Comparison of ENCODE assay signal across 16 cellular contexts in genomic region chr15:31302029-31302657, GRCh38. TPM values are rescaled to one million over a fixed set of nuclear protein-coding genes. Genes with fewer than 3 reads are reported as not detected.
DNase-seq lines count a peak whose midpoint lies in the region; ATAC-seq, FAIRE-seq and TF ChIP-seq lines count a peak whose summit lies in the region.
"Had no signal": no experiment of that assay in that cellular context is flagged by ENCODE, and none has a peak within 500 bp of the region (broad histone marks: within the 10 kb centered on the region; RNA-seq: fewer than 3 reads in every experiment).

No MANE protein-coding gene starts in this region.

- no peaks in the 10 kb centered on the region for H3K36me3 ChIP-seq in neural progenitor cell

- FAIRE-seq in GM19239 (lab: Jason Lieb, UNC), result peak; percentile 70

- peaks cover 22% of the 10 kb centered on the region for H3F3A ChIP-seq in neural progenitor cell (ENCODE audit: low read depth)

- H3K36me3 Mint-ChIP-seq in CD14-positive monocyte (peaks cover 0 to 3% of the 10 kb centered on the region in 2 donors), brain (no peaks in the 10 kb centered on the region), neural progenitor cell (no peaks in the 10 kb centered on the region)
- H3K36me3 Mint-ChIP-seq: naive B cell had no signal

- no peak overlapping the region for H3K4me3 Mint-ChIP-seq in CD14-positive monocyte
- H3K4me3 Mint-ChIP-seq in brain, result peak overlapping the region in 1 of 5 experiments; percentile 61
- H3K4me3 Mint-ChIP-seq in neural progenitor cell, result no peak overlapping the region

- no peak overlapping the region for H2AFZ ChIP-seq in neural progenitor cell (replicated peaks)

- peak overlapping the region in 5 of 7 donors; percentile 26 to 79 (median 51) for H3K27ac Mint-ChIP-seq in CD14-positive monocyte
- H3K27ac Mint-ChIP-seq in brain, result peak overlapping the region; percentile 59 to 98 (median 88)
- H3K27ac Mint-ChIP-seq in neural progenitor cell, result peak overlapping the region; percentile 46

- H3K4me1 Mint-ChIP-seq in CD14-positive monocyte (peaks cover 32% of the 10 kb centered on the region), brain (peaks cover 86% of the 10 kb centered on the region), neural progenitor cell (peaks cover 63% of the 10 kb centered on the region)

- H3K9ac ChIP-seq in neural progenitor cell, result no peak overlapping the region

- H4K20me1 ChIP-seq in neural progenitor cell (ENCODE audit: low read depth), result no peaks in the 10 kb centered on the region

- H3K27me3 Mint-ChIP-seq in CD14-positive monocyte (ENCODE audit: low read depth in 3 of 3) (peaks cover 0 to 5% (median 4%) of the 10 kb centered on the region in 3 donors), brain (no peaks in the 10 kb centered on the region), neural progenitor cell (ENCODE audit: insufficient read depth, low read depth) (peaks cover 10% of the 10 kb centered on the region)
- H3K27me3 Mint-ChIP-seq: naive B cell had no signal

- intact Hi-C loops in CD14-positive monocyte (cut with micrococcal nuclease), result no loop called here
- intact Hi-C loops in left cardiac atrium (cut with DNase I), result no loop called here

- in situ Hi-C loops in GM13977 (cut with MboI; ENCODE audit: low pct_unique_long_range_greater_than_20kb, low sequenced_read_pairs, unreplicated experiment), result no loop called here

- H3K27me3 ChIP-seq in neural progenitor cell, result no peaks in the 10 kb centered on the region

- H3K9me3 ChIP-seq in neural progenitor cell (ENCODE audit: low read depth), result no peaks in the 10 kb centered on the region

- no peaks in the 10 kb centered on the region for H3K79me2 ChIP-seq in neural progenitor cell (ENCODE audit: low read depth)

- H3K9me3 Mint-ChIP-seq in CD14-positive monocyte, result peaks cover 0 to 1% (median 0%) of the 10 kb centered on the region in 7 donors
- H3K9me3 Mint-ChIP-seq in brain, result peaks cover 0 to 3% (median 0%) of the 10 kb centered on the region in 5 experiments
- no peaks in the 10 kb centered on the region for H3K9me3 Mint-ChIP-seq in neural progenitor cell
- H3K9me3 Mint-ChIP-seq: naive B cell had no signal

- TF ChIP-seq CTCF in CD14-positive monocyte (IDR thresholded peaks at IDR 0.05), result no peak
- TF ChIP-seq CTCF in brain (conservative IDR thresholded peaks at IDR 0.05), result no peak
- no peak for TF ChIP-seq CTCF in neural progenitor cell (IDR thresholded peaks at IDR 0.05)
- no peak for TF ChIP-seq CTCF in GM13977 (IDR thresholded peaks at IDR 0.05; ENCODE audit: extremely low read depth, insufficient read depth, missing control alignments)

- H3K4me1 ChIP-seq in neural progenitor cell, result peaks cover 73% of the 10 kb centered on the region

- H3K27ac ChIP-seq in neural progenitor cell, result no peak overlapping the region

- DNase-seq in CD14-positive monocyte (ENCODE audit: low spot score), result peak; percentile 14
- no peak for DNase-seq in GM19239 (ENCODE audit: insufficient read length, low spot score)
- DNase-seq in neural progenitor cell (ENCODE audit: low spot score), result no peak
- DNase-seq in left cardiac atrium, result no peak
- no peak for DNase-seq in GM13977 (ENCODE audit: low spot score)
- DNase-seq: GDM1; GOT3; KG1; left colon; naive B cell; NCI-H1694; stimulated activated CD4-positive, alpha-beta T cell treated with anti-CD3 and anti-CD28 coated beads, Interleukin-2, amount 100 ng/mL, for 48 hours; T1000 had no signal

- H3K4me3 ChIP-seq in neural progenitor cell, result no peak overlapping the region

- no peak for ATAC-seq in GM21576 (IDR thresholded peaks at IDR 0.05; ENCODE audit: unreplicated experiment)
- ATAC-seq in GM18873 (IDR thresholded peaks at IDR 0.05; ENCODE audit: low FRiP score, unreplicated experiment), result no peak
- ATAC-seq in left cardiac atrium, result no peak
- ATAC-seq: left colon had no signal

- peak overlapping the region; percentile 64 for H3K4me2 ChIP-seq in neural progenitor cell

RNA-seq across cellular contexts. Expression of gene KLF13, which starts 24.5 kb away (rescaled TPM):
- 10 to 100 TPM; 22.5 to 28.0 TPM for polyA plus RNA-seq in CD14-positive monocyte
- 88.5 TPM for polyA plus RNA-seq in brain (ENCODE audit: insufficient read depth, low read depth, low replicate concordance)
- 11.9 and 25.1 TPM in 2 replicates for total RNA-seq in neural progenitor cell (ENCODE audit: low replicate concordance)
- total RNA-seq in left cardiac atrium, result 10 to 100 TPM; 34.5 to 69.9 TPM
